ENCODE assay signal across 8 cellular contexts in the genomic region with DNA sequence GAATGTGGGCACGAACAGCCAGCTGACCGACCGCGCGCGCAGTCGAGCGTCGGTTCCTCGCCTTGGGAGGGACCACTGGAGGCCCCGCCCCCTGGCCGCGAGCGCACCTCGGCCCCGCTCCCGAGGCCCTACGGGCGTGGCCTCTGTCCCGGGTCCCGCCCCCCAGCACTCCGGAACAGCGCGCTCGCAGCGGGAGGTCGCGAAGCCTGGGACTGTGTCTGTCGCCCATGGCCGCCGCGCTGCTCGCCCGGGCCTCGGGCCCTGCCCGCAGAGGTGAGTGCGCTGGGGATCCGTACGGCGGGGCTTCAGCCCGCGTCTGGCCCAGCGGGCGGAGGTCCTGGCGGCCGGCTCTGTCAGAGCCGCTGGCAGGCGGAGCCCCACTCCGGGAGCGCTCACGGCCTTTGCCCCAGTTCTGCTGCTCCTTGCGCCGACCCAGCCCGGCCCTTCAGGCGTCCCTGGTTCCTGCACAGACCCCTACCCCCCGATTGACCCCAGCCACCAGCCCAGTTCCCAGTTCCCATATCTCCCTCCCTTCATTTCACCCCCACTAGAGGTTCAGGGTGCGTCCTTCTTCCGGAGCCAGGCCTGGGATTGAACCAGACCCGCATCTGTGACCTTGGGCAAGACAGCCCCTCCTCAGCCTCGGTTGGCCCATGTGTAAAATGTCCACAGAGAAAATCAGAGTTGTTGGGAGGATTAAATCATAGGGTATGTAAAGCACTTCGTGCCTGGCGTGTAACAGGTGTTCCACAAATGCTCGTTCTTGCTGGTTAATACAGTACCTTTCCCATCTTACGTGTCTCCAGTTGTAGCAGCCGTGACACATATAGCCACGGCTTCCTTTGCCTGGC. TPM values are rescaled to one million over a fixed set of nuclear protein-coding genes. Genes with fewer than 3 reads are reported as not detected.
DNase-seq lines count a peak whose midpoint lies in the region; ATAC-seq, FAIRE-seq and TF ChIP-seq lines count a peak whose summit lies in the region.

Gene ACADS, plus strand, starts transcription at position 168 of the 851 bp plus-strand sequence. Its CDS starts 60 bp downstream, at position 228.

- H3K4me3 ChIP-seq in heart right ventricle: peak within 1 kb of the TSS; percentile 55 to 90 (median 78)

- H3K9me3 ChIP-seq in heart right ventricle: no peaks in the 10 kb centered on the region

- no peaks in the 10 kb centered on the region for H3K27me3 Mint-ChIP-seq in activated naive CD8-positive, alpha-beta T cell treated with anti-CD3 and anti-CD28 coated beads, Interleukin-2, amount 50 U/mL, for 24 hours
- H3K27me3 Mint-ChIP-seq in type B pancreatic cell: no peaks in the 10 kb centered on the region

- DNase-seq in GM12891 (ENCODE audit: insufficient read length, low spot score): peak; percentile 98
- DNase-seq in NCI-H1105 treated with DMSO at 0.1 percent for 48 hours (lab: John Stamatoyannopoulos, UW): peak; percentile 88
- peak; percentile 83 for DNase-seq in T follicular helper cell (ENCODE audit: low read depth)
- peak; percentile 95 for DNase-seq in activated naive CD8-positive, alpha-beta T cell treated with anti-CD3 and anti-CD28 coated beads, Interleukin-2, amount 50 U/mL, for 24 hours
- peak; percentile 88 to 94 for DNase-seq in heart right ventricle
- peak; percentile 96 for DNase-seq in posterior vena cava (ENCODE audit: low spot score)
- peak; percentile 91 for DNase-seq in type B pancreatic cell (ENCODE audit: extremely low spot score, unreplicated experiment)

- peaks cover 0 to 81% (median 32%) of the 10 kb centered on the region in 9 donors for H3K36me3 ChIP-seq in heart right ventricle

- H3K4me1 Mint-ChIP-seq in activated naive CD8-positive, alpha-beta T cell treated with anti-CD3 and anti-CD28 coated beads, Interleukin-2, amount 50 U/mL, for 24 hours: peaks cover 16% of the 10 kb centered on the region
- H3K4me1 Mint-ChIP-seq in type B pancreatic cell (ENCODE audit: unreplicated experiment): peaks cover 15% of the 10 kb centered on the region

- H3K27me3 ChIP-seq in heart right ventricle: no peaks in the 10 kb centered on the region

- H3K4me1 ChIP-seq in heart right ventricle: peaks cover 0 to 30% (median 19%) of the 10 kb centered on the region in 9 donors

- intact Hi-C loops in heart right ventricle (cut with DNase I) (loop anchor here in 6 of 10 donors (5.0 to 10.0 kb wide), 4 partner anchors 179 to 249 kb away; partner anchors contain the start of genes HNF1A (in 4 of the 6) and SPPL3 (in 1 of the 6)), posterior vena cava (cut with DNase I) (no loop called here)

- TF ChIP-seq CTCF in heart right ventricle (IDR thresholded peaks at IDR 0.05) (peak in 3 of 9 donors; percentile 14 to 28 (median 25)), type B pancreatic cell (conservative IDR thresholded peaks at IDR 0.05) (peak; percentile 35)

- ATAC-seq in HG02623 (IDR thresholded peaks at IDR 0.05; ENCODE audit: unreplicated experiment) (peak; percentile 95), heart right ventricle (peak; percentile 98 to 99 (median 99))
- peak; percentile 100 for ATAC-seq in activated naive CD8-positive, alpha-beta T cell treated with anti-CD3 and anti-CD28 coated beads, Interleukin-2, amount 50 U/mL, for 24 hours

- H3K4me3 Mint-ChIP-seq in activated naive CD8-positive, alpha-beta T cell treated with anti-CD3 and anti-CD28 coated beads, Interleukin-2, amount 50 U/mL, for 24 hours: peak within 1 kb of the TSS; percentile 84
- peak within 1 kb of the TSS; percentile 93 for H3K4me3 Mint-ChIP-seq in type B pancreatic cell

- H3K36me3 Mint-ChIP-seq in activated naive CD8-positive, alpha-beta T cell treated with anti-CD3 and anti-CD28 coated beads, Interleukin-2, amount 50 U/mL, for 24 hours (ENCODE audit: low read depth): peaks cover 21% of the 10 kb centered on the region
- peaks cover 12% of the 10 kb centered on the region for H3K36me3 Mint-ChIP-seq in type B pancreatic cell

- 5% methylated on average over 66 of the region's 66 CpGs for WGBS in heart right ventricle, 2 donors

- FAIRE-seq in GM12891 (lab: Jason Lieb, UNC): peak; percentile 90

- peak; percentile 56; the same call in 1 of the 2 replicates for TF ChIP-seq POLR2A in GM12891 (IDR thresholded peaks at IDR 0.05; ENCODE audit: low read depth, low read length)

- H3K27ac ChIP-seq in heart right ventricle: peak within 1 kb of the TSS; percentile 34 to 91 (median 88)

- H3K27ac Mint-ChIP-seq in activated naive CD8-positive, alpha-beta T cell treated with anti-CD3 and anti-CD28 coated beads, Interleukin-2, amount 50 U/mL, for 24 hours: peak within 1 kb of the TSS; percentile 61
- peak within 1 kb of the TSS; percentile 76 for H3K27ac Mint-ChIP-seq in type B pancreatic cell

- no peaks in the 10 kb centered on the region for H3K9me3 Mint-ChIP-seq in activated naive CD8-positive, alpha-beta T cell treated with anti-CD3 and anti-CD28 coated beads, Interleukin-2, amount 50 U/mL, for 24 hours
- H3K9me3 Mint-ChIP-seq in type B pancreatic cell: no peaks in the 10 kb centered on the region

TF ChIP-seq in GM12891, 5 proteins besides CTCF, POLR2A, EP300 and RAD21:
- TF ChIP-seq PAX5 (IDR thresholded peaks at IDR 0.05; ENCODE audit: insufficient read depth, low read length, severe bottlenecking) (no peak), SPI1 (IDR thresholded peaks at IDR 0.05; ENCODE audit: low read depth, low read length) (no peak), POU2F2 (IDR thresholded peaks at IDR 0.05; ENCODE audit: low read depth, low read length) (no peak), TAF1 (IDR thresholded peaks at IDR 0.05; ENCODE audit: low read depth, low read length) (peak; percentile 59; the same call in 1 of the 2 replicates), POLR2AphosphoS5 (IDR thresholded peaks at IDR 0.05; ENCODE audit: low read depth, low read length) (peak; percentile 55; the same call in 1 of the 2 replicates)
TF ChIP-seq in GM12891: peak in this region for 2.

RNA-seq across cellular contexts. Expression of gene ACADS, which starts in this region (rescaled TPM):
- polyA plus RNA-seq in GM12891 (2012; ENCODE audit: low read depth, missing spikeins): 16.9 TPM
- 100 to 1,000 TPM in 1 of 10 donors, 10 to 100 TPM in 9; 67.0 to 119 (median 77.9) TPM for total RNA-seq in heart right ventricle
- polyA plus RNA-seq in heart right ventricle: 10 to 100 TPM; 64.4 to 69.0 TPM
- total RNA-seq in posterior vena cava: 10 to 100 TPM; 12.3 to 15.7 TPM
- 12.1 and 16.4 TPM in 2 replicates for total RNA-seq in type B pancreatic cell (ENCODE audit: low replicate concordance)

Comparison
In these comparisons a context has a peak if more than half of its experiments do, and no peak if none do; other contexts are left out.
1. Peak in every context shown above with its lines: DNase-seq, ATAC-seq, H3K4me3 ChIP-seq and H3K27ac ChIP-seq.
2. intact Hi-C loops: an anchor here in heart right ventricle (5.0 to 10.0 kb wide); none called in posterior vena cava.